ENCODE assay signal across 1 cellular context in genomic region chr4:51909236-51909703, GRCh38.
A peak's percentile ranks its signal among the peaks of the same experiment; 100 is the strongest.
TF ChIP-seq lines count a peak whose summit lies in the region.

No MANE protein-coding gene starts in this region.

TF ChIP-seq in HepG2, 621 proteins besides CTCF, POLR2A, EP300 and RAD21 (continued from another document and continues in another):
- peak; percentile 92 for TF ChIP-seq ZNF605 (CRISPR knock-in tag; IDR thresholded peaks at IDR 0.05)
- peak; percentile 12; the same call in 1 of the 2 replicates for TF ChIP-seq MXD1 (CRISPR knock-in tag; IDR thresholded peaks at IDR 0.05)
- peak; percentile 92; the same call in 1 of the 2 replicates for TF ChIP-seq ZNF691 (CRISPR knock-in tag; IDR thresholded peaks at IDR 0.05; ENCODE audit: borderline replicate concordance, low read depth)
- peak; percentile 88 for TF ChIP-seq MEF2D (CRISPR knock-in tag; IDR thresholded peaks at IDR 0.05)
- TF ChIP-seq SRSF9 (IDR thresholded peaks at IDR 0.05; ENCODE audit: borderline replicate concordance, insufficient read depth, low read depth, low read length, poor library complexity, severe bottlenecking) = no peak
- no peak for TF ChIP-seq YY1 (IDR thresholded peaks at IDR 0.05; ENCODE audit: insufficient read depth, insufficient replicate concordance, low read depth, low read length)
- TF ChIP-seq ZNF24 (IDR thresholded peaks at IDR 0.05) = peak; percentile 80
- TF ChIP-seq SNAPC2 (CRISPR knock-in tag; IDR thresholded peaks at IDR 0.05) = peak; percentile 71
- TF ChIP-seq TOPORS (CRISPR knock-in tag; IDR thresholded peaks at IDR 0.05) = peak; percentile 44; the same call in 1 of the 2 replicates
- TF ChIP-seq MXI1 (IDR thresholded peaks at IDR 0.05; ENCODE audit: borderline replicate concordance, low read depth, low read length) = peak; percentile 84; the same call in 2 of the 3 replicates
- TF ChIP-seq MEIS2 (CRISPR knock-in tag; IDR thresholded peaks at IDR 0.05) = peak; percentile 94
- TF ChIP-seq SP1 (IDR thresholded peaks at IDR 0.05) = no peak
- TF ChIP-seq SP1 (CRISPR knock-in tag; IDR thresholded peaks at IDR 0.05) = 0 out of 2 replicates have a peak, but pooled peaks have one; percentile 12
- TF ChIP-seq ZNF101 (CRISPR knock-in tag; IDR thresholded peaks at IDR 0.05; ENCODE audit: borderline replicate concordance, low read depth) = peak; percentile 50; the same call in 1 of the 2 replicates
- peak; percentile 96 for TF ChIP-seq DMAP1 (CRISPR knock-in tag; IDR thresholded peaks at IDR 0.05)
- peak; percentile 96 for TF ChIP-seq HOMEZ (CRISPR knock-in tag; IDR thresholded peaks at IDR 0.05; ENCODE audit: low read depth)
- TF ChIP-seq E2F2 (CRISPR knock-in tag; IDR thresholded peaks at IDR 0.05; ENCODE audit: borderline replicate concordance) = no peak
- TF ChIP-seq ZNF7 (CRISPR knock-in tag; IDR thresholded peaks at IDR 0.05) = no peak
- peak; percentile 100 for TF ChIP-seq PAXIP1 (CRISPR knock-in tag; conservative IDR thresholded peaks at IDR 0.05)
- peak; percentile 71 for TF ChIP-seq TCF7 (IDR thresholded peaks at IDR 0.05; ENCODE audit: low read depth)
- TF ChIP-seq TOE1 (CRISPR knock-in tag; IDR thresholded peaks at IDR 0.05) = peak; percentile 76; the same call in 1 of the 2 replicates
- peak; percentile 73; the same call in 1 of the 2 replicates for TF ChIP-seq HINFP (CRISPR knock-in tag; IDR thresholded peaks at IDR 0.05; ENCODE audit: low read depth)
- peak; percentile 98 for TF ChIP-seq ZNF614 (CRISPR knock-in tag; IDR thresholded peaks at IDR 0.05; ENCODE audit: borderline replicate concordance)
- TF ChIP-seq CBX5 (CRISPR knock-in tag; IDR thresholded peaks at IDR 0.05; ENCODE audit: borderline replicate concordance) = peak; percentile 99; the same call in 1 of the 2 replicates
- TF ChIP-seq U2AF1 (optimal IDR thresholded peaks at IDR 0.05; ENCODE audit: low read depth, low read length) = peak; percentile 69
- TF ChIP-seq HOXA5 (CRISPR knock-in tag; IDR thresholded peaks at IDR 0.05) = peak; percentile 93; the same call in 1 of the 2 replicates
- no peak for TF ChIP-seq NR2F1 (CRISPR knock-in tag; IDR thresholded peaks at IDR 0.05)
- TF ChIP-seq ZFP41 (CRISPR knock-in tag; IDR thresholded peaks at IDR 0.05; ENCODE audit: borderline replicate concordance) = no peak
- TF ChIP-seq ESRRA (CRISPR knock-in tag; IDR thresholded peaks at IDR 0.05; ENCODE audit: low read depth) = peak; percentile 68; the same call in 1 of the 2 replicates
- no peak for TF ChIP-seq ZNF274 (CRISPR knock-in tag; IDR thresholded peaks at IDR 0.05)
- peak; percentile 97 for TF ChIP-seq ZSCAN29 (CRISPR knock-in tag; conservative IDR thresholded peaks at IDR 0.05)
- TF ChIP-seq ZNF558 (CRISPR knock-in tag; IDR thresholded peaks at IDR 0.05; ENCODE audit: borderline replicate concordance) = 0 out of 2 replicates have a peak, but pooled peaks have one; percentile 54
- TF ChIP-seq ZBTB26 (CRISPR knock-in tag; IDR thresholded peaks at IDR 0.05; ENCODE audit: borderline replicate concordance) = peak; percentile 68; the same call in 1 of the 2 replicates
- TF ChIP-seq ZNF83 (CRISPR knock-in tag; IDR thresholded peaks at IDR 0.05; ENCODE audit: borderline replicate concordance) = no peak
- TF ChIP-seq ZNF792 (CRISPR knock-in tag; IDR thresholded peaks at IDR 0.05) = peak; percentile 97
- TF ChIP-seq GZF1 (CRISPR knock-in tag; IDR thresholded peaks at IDR 0.05) = no peak
- peak; percentile 78 for TF ChIP-seq KMT2B (CRISPR knock-in tag; IDR thresholded peaks at IDR 0.05)
- TF ChIP-seq ZNF451 (CRISPR knock-in tag; IDR thresholded peaks at IDR 0.05) = no peak
- TF ChIP-seq UBTF (CRISPR knock-in tag; IDR thresholded peaks at IDR 0.05) = peak; percentile 47
- peak; percentile 84; the same call in 1 of the 2 replicates for TF ChIP-seq STAT6 (CRISPR knock-in tag; IDR thresholded peaks at IDR 0.05; ENCODE audit: borderline replicate concordance)
- TF ChIP-seq ZNF160 (CRISPR knock-in tag; IDR thresholded peaks at IDR 0.05) = peak; percentile 89; the same call in 1 of the 2 replicates
- peak; percentile 94 for TF ChIP-seq HMGXB3 (CRISPR knock-in tag; IDR thresholded peaks at IDR 0.05; ENCODE audit: borderline replicate concordance)
